In genomic region chr20:47189060-47189459, GRCh38 we compare ENCODE assay signal across 12 cellular contexts.
"Had no signal": no experiment of that assay in that cellular context is flagged by ENCODE, and none has a peak within 500 bp of the region (broad histone marks: within the 10 kb centered on the region; RNA-seq: fewer than 3 reads in every experiment).

No MANE protein-coding gene starts in this region.

- DNase-seq: activated CD4-positive, alpha-beta T cell treated with anti-CD3 and anti-CD28 coated beads, Interleukin-2, amount 50 U/mL, for 1 hour; amniotic stem cell; esophagus squamous epithelium; left lung; small intestine; T-helper 17 cell had no signal

- H3K4me1 ChIP-seq: breast epithelium, gastroesophageal sphincter, left lung had no signal

- H3K9me3 Mint-ChIP-seq: activated naive CD4-positive, alpha-beta T cell treated with anti-CD3 and anti-CD28 coated beads, Interleukin-2, amount 50 U/mL, for 24 hours; nephron; type B pancreatic cell had no signal

- H3K36me3 Mint-ChIP-seq: activated naive CD4-positive, alpha-beta T cell treated with anti-CD3 and anti-CD28 coated beads, Interleukin-2, amount 50 U/mL, for 24 hours; type B pancreatic cell had no signal

- FAIRE-seq: keratinocyte, small intestine had no signal

- H3K36me3 ChIP-seq: breast epithelium, gastroesophageal sphincter, left lung had no signal

- H3K4me3 ChIP-seq: breast epithelium, esophagus squamous epithelium, gastroesophageal sphincter, left lung had no signal

- H3K27ac Mint-ChIP-seq: activated naive CD4-positive, alpha-beta T cell treated with anti-CD3 and anti-CD28 coated beads, Interleukin-2, amount 50 U/mL, for 24 hours; nephron; T-helper 17 cell; type B pancreatic cell had no signal

- H3K4me3 Mint-ChIP-seq: activated naive CD4-positive, alpha-beta T cell treated with anti-CD3 and anti-CD28 coated beads, Interleukin-2, amount 50 U/mL, for 24 hours; nephron; type B pancreatic cell had no signal

- H3K27ac ChIP-seq: breast epithelium, esophagus squamous epithelium, gastroesophageal sphincter, left lung had no signal

- ATAC-seq: gastroesophageal sphincter, left lung had no signal

- H3K9me3 ChIP-seq: breast epithelium, esophagus squamous epithelium, gastroesophageal sphincter, left lung had no signal

- H3K27me3 ChIP-seq: breast epithelium, esophagus squamous epithelium, gastroesophageal sphincter had no signal

- H3K4me1 Mint-ChIP-seq: nephron had no signal

- H3K27me3 Mint-ChIP-seq: type B pancreatic cell had no signal
